ENCODE assay signal across 9 cellular contexts in the genomic region with DNA sequence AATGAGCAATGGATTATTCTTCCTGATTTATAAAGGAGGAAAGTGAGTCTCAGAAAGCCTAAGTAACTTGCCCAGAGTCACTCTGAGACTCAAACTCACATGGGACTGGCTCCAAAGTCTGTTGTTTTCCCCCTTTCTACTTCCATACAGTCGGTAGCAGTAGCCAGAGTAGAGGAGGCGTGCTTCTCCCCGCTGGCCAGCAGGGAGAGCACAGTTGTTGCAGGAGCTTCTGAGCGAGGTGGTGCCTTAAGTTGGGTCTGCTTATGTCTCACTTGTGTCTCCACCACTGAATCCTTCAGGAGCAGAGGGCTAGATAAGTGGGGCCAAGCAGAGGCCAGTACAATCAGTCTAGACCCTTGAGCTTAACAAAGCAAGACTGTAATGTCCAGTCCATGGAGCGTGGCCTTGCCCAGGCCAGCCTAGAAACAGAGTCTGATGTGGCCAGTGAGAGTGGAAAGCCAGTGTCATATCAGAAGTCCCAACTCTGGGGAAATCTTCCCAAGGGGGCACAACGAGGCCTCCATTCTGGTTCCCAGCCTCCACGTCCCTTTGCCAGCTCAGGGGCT.
DNase-seq lines count a peak whose midpoint lies in the region; TF ChIP-seq lines count a peak whose summit lies in the region.
"Had no signal": no experiment of that assay in that cellular context is flagged by ENCODE, and none has a peak within 500 bp of the region (broad histone marks: within the 10 kb centered on the region; RNA-seq: fewer than 3 reads in every experiment).

No MANE protein-coding gene starts in this region.

- no CpG with 5 or more reads among the region's 7 CpGs for WGBS in trophoblast cell (ENCODE audit: extremely low coverage, insufficient coverage, insufficient read length)
- WGBS in esophagus squamous epithelium, 2 donors: 64 to 72% methylated on average over 6 to 7 of the region's 7 CpGs

- H3K27ac Mint-ChIP-seq in activated T-helper 1 cell treated with anti-CD3 and anti-CD28 coated beads, Interleukin-12 subunit alpha, Interleukin-12 subunit beta, Interleukin-2, Interleukin-4 antibody, amounts not matched to agents 30 ng/mL and 10 ng/mL and 1 ng/mL, durations not matched to agents 14 hours and 24 hours and 36 hours: no peak overlapping the region

- no peaks in the 10 kb centered on the region for H3K4me1 Mint-ChIP-seq in activated T-helper 1 cell treated with anti-CD3 and anti-CD28 coated beads, Interleukin-12 subunit alpha, Interleukin-12 subunit beta, Interleukin-2, Interleukin-4 antibody, amounts not matched to agents 30 ng/mL and 10 ng/mL and 1 ng/mL, durations not matched to agents 14 hours and 24 hours and 36 hours (ENCODE audit: low read depth)

- H3K18ac ChIP-seq in trophoblast cell (ENCODE audit: low read length): no peak overlapping the region

- no peak for TF ChIP-seq POLR2A in esophagus squamous epithelium (IDR thresholded peaks at IDR 0.05)

- no peak overlapping the region for H2BK120ac ChIP-seq in trophoblast cell (ENCODE audit: insufficient read depth, low read length, poor library complexity)

- no peak overlapping the region for H3K4ac ChIP-seq in trophoblast cell (ENCODE audit: low read depth, low read length)

- H2BK5ac ChIP-seq in trophoblast cell (ENCODE audit: low read depth, low read length, poor library complexity): no peak overlapping the region

- no peaks in the 10 kb centered on the region for H3K79me1 ChIP-seq in trophoblast cell (ENCODE audit: low read length)

- H3K36me3 ChIP-seq in trophoblast cell (ENCODE audit: control insufficient read depth in 1 of 2, insufficient read depth in 2 of 2, low read length in 2 of 2) (no peaks in the 10 kb centered on the region), esophagus squamous epithelium (no peaks in the 10 kb centered on the region)

- no peak overlapping the region for H3K4me2 ChIP-seq in trophoblast cell (ENCODE audit: low read length)

- no peak overlapping the region for H2AK5ac ChIP-seq in trophoblast cell (ENCODE audit: low read length)

- H3K4me3 ChIP-seq in epithelial cell of proximal tubule (ENCODE audit: low read depth, low read length): no peak overlapping the region
- no peak overlapping the region for H3K4me3 ChIP-seq in trophoblast cell (ENCODE audit: low read depth, low read length)
- H3K4me3 ChIP-seq in esophagus squamous epithelium: no peak overlapping the region

- peaks cover 6% of the 10 kb centered on the region for H3K27me3 Mint-ChIP-seq in activated T-helper 1 cell treated with anti-CD3 and anti-CD28 coated beads, Interleukin-12 subunit alpha, Interleukin-12 subunit beta, Interleukin-2, Interleukin-4 antibody, amounts not matched to agents 30 ng/mL and 10 ng/mL and 1 ng/mL, durations not matched to agents 14 hours and 24 hours and 36 hours (ENCODE audit: insufficient read depth)

- H4K12ac ChIP-seq in trophoblast cell (ENCODE audit: low read depth, low read length): no peak overlapping the region

- H3K9me3 Mint-ChIP-seq in activated T-helper 1 cell treated with anti-CD3 and anti-CD28 coated beads, Interleukin-12 subunit alpha, Interleukin-12 subunit beta, Interleukin-2, Interleukin-4 antibody, amounts not matched to agents 30 ng/mL and 10 ng/mL and 1 ng/mL, durations not matched to agents 14 hours and 24 hours and 36 hours: no peaks in the 10 kb centered on the region

- H3K4me1 ChIP-seq in trophoblast cell (ENCODE audit: control insufficient read depth in 1 of 2, insufficient read depth in 2 of 2, low read length in 2 of 2) (no peaks in the 10 kb centered on the region), esophagus squamous epithelium (no peaks in the 10 kb centered on the region)

- H2AFZ ChIP-seq in trophoblast cell (ENCODE audit: insufficient read depth, low read length, poor library complexity): no peak overlapping the region

- no peak overlapping the region for H3K4me3 Mint-ChIP-seq in activated T-helper 1 cell treated with anti-CD3 and anti-CD28 coated beads, Interleukin-12 subunit alpha, Interleukin-12 subunit beta, Interleukin-2, Interleukin-4 antibody, amounts not matched to agents 30 ng/mL and 10 ng/mL and 1 ng/mL, durations not matched to agents 14 hours and 24 hours and 36 hours

- no peak overlapping the region for H4K8ac ChIP-seq in trophoblast cell (ENCODE audit: low read depth, low read length)

- H3K79me2 ChIP-seq in trophoblast cell (ENCODE audit: control insufficient read depth, insufficient read depth, low read length, poor library complexity): no peaks in the 10 kb centered on the region

- TF ChIP-seq CTCF in epithelial cell of proximal tubule (conservative IDR thresholded peaks at IDR 0.05; ENCODE audit: low read depth, low read length) (peak; percentile 44), esophagus squamous epithelium (IDR thresholded peaks at IDR 0.05) (peak in 3 of 6 experiments; percentile 14 to 44 (median 15))

- no peak overlapping the region for H2BK12ac ChIP-seq in trophoblast cell (ENCODE audit: low read length)

- no peak overlapping the region for H3K9ac ChIP-seq in trophoblast cell (ENCODE audit: low read length)

- H3K36me3 Mint-ChIP-seq in activated T-helper 1 cell treated with anti-CD3 and anti-CD28 coated beads, Interleukin-12 subunit alpha, Interleukin-12 subunit beta, Interleukin-2, Interleukin-4 antibody, amounts not matched to agents 30 ng/mL and 10 ng/mL and 1 ng/mL, durations not matched to agents 14 hours and 24 hours and 36 hours (ENCODE audit: low read depth): no peaks in the 10 kb centered on the region

- H3K27me3 ChIP-seq in trophoblast cell (ENCODE audit: insufficient read depth, low read length): no peaks in the 10 kb centered on the region
- peaks cover 0 to 23% (median 0%) of the 10 kb centered on the region in 4 donors for H3K27me3 ChIP-seq in esophagus squamous epithelium

- H3K23ac ChIP-seq in trophoblast cell (ENCODE audit: low read length): no peak overlapping the region

- H3K9me3 ChIP-seq in trophoblast cell (ENCODE audit: insufficient read depth, low read depth, low read length): peaks cover 8% of the 10 kb centered on the region
- no peaks in the 10 kb centered on the region for H3K9me3 ChIP-seq in esophagus squamous epithelium

- H3K14ac ChIP-seq in trophoblast cell (ENCODE audit: low read length): no peak overlapping the region

- no peak overlapping the region for H4K91ac ChIP-seq in trophoblast cell (ENCODE audit: low read depth, low read length)

- intact Hi-C loops in esophagus squamous epithelium (cut with DNase I): no loop called here
- intact Hi-C loops in activated T-helper 1 cell treated with anti-CD3 and anti-CD28 coated beads, Interleukin-12 subunit alpha, Interleukin-12 subunit beta, Interleukin-2, Interleukin-4 antibody, amounts not matched to agents 30 ng/mL and 10 ng/mL and 1 ng/mL, durations not matched to agents 14 hours and 24 hours and 36 hours (cut with micrococcal nuclease): no loop called here

- no peak overlapping the region for H3K27ac ChIP-seq in trophoblast cell (ENCODE audit: low read depth, low read length)
- H3K27ac ChIP-seq in esophagus squamous epithelium: no peak overlapping the region

- DNase-seq in NCI-H1417 (lab: John Stamatoyannopoulos, UW) (peak in 2 of 3 experiments; percentile 2 to 9), NCI-H1417 treated with DMSO at 0.1 percent for 48 hours (lab: John Stamatoyannopoulos, UW) (no peak), NAMALWA (ENCODE audit: low spot score) (peak; percentile 9), epithelial cell of proximal tubule (ENCODE audit: low read depth) (no peak), trophoblast cell (peak; percentile 6 to 12), esophagus squamous epithelium (lab: John Stamatoyannopoulos, UW) (no peak), ureter (ENCODE audit: low spot score) (no peak)
- DNase-seq in activated T-helper 1 cell treated with anti-CD3 and anti-CD28 coated beads, Interleukin-12 subunit alpha, Interleukin-12 subunit beta, Interleukin-2, Interleukin-4 antibody, amounts not matched to agents 30 ng/mL and 10 ng/mL and 1 ng/mL, durations not matched to agents 14 hours and 24 hours and 36 hours (ENCODE audit: low spot score): no peak
- DNase-seq: NCI-H774 had no signal

Comparison
In these comparisons a context has a peak if more than half of its experiments do, and no peak if none do; other contexts are left out.
1. DNase-seq: peak in NCI-H1417 (2 of 3), NAMALWA (single experiment) and trophoblast cell (2 of 2); none in NCI-H1417 treated with DMSO at 0.1 percent for 48 hours (single experiment), epithelial cell of proximal tubule (single experiment), esophagus squamous epithelium (single experiment), activated T-helper 1 cell treated with anti-CD3 and anti-CD28 coated beads, Interleukin-12 subunit alpha, Interleukin-12 subunit beta, Interleukin-2, Interleukin-4 antibody, amounts not matched to agents 30 ng/mL and 10 ng/mL and 1 ng/mL, durations not matched to agents 14 hours and 24 hours and 36 hours (single experiment) and ureter (single experiment).